18 cellular contexts compared by ENCODE assay signal in the genomic region with DNA sequence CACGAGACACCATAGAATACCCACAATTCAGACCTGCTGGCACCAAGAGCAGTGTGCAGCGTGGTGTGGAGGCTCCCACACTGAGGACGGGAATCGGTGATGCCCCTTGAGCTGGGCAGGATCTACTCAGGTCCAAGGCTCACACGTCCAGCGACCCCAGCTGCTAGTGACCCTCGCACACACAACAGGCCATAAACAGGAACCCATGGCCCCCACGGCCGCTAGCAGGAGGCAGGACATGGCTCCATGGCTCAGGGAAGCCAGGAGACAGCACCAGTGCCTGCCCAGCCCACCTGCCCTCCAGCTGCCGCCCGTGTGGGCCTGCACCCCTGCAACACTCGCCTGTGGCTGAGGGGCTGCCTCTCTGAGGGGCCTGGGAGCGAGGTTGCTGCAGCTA.
"Had no signal": no experiment of that assay in that cellular context is flagged by ENCODE, and none has a peak within 500 bp of the region (broad histone marks: within the 10 kb centered on the region; RNA-seq: fewer than 3 reads in every experiment).

No MANE protein-coding gene starts in this region.

- H3K4me3 ChIP-seq: cardiac muscle cell, dorsolateral prefrontal cortex, gastrocnemius medialis, right atrium auricular region, thoracic aorta had no signal

- H3K4me1 ChIP-seq: gastrocnemius medialis, right atrium auricular region had no signal

- ATAC-seq: gastrocnemius medialis; naive thymus-derived CD8-positive, alpha-beta T cell; T-cell had no signal

- DNase-seq: activated CD4-positive, alpha-beta T cell treated with anti-CD3 and anti-CD28 coated beads, Interleukin-2, amount 50 U/mL, for 1 hour; activated effector memory CD4-positive, alpha-beta T cell treated with Interleukin-2 at 50 U/mL for 16 hours; activated naive CD4-positive, alpha-beta T cell treated with anti-CD3 and anti-CD28 coated beads, Interleukin-2, amount 50 U/mL, for 16 hours; activated T-cell treated with anti-CD3 and anti-CD28 coated beads, Interleukin-2, amount 50 U/mL, for 1 hour; dorsolateral prefrontal cortex; gastrocnemius medialis; naive thymus-derived CD8-positive, alpha-beta T cell; nucleus accumbens; small intestine; stimulated activated CD4-positive, alpha-beta T cell treated with anti-CD3 and anti-CD28 coated beads, Interleukin-4, amount 100 ng/mL, for 24 hours; T-cell; T-helper 9 cell had no signal

- H3K36me3 Mint-ChIP-seq: naive thymus-derived CD8-positive, alpha-beta T cell; T-cell had no signal

- H3K9me3 ChIP-seq: gastrocnemius medialis, thoracic aorta had no signal

- H3K9me3 Mint-ChIP-seq: naive thymus-derived CD8-positive, alpha-beta T cell; stimulated activated naive CD8-positive, alpha-beta T cell treated with anti-CD3 and anti-CD28 coated beads, Interleukin-15, Interleukin-2, amounts not matched to agents 100 ng/mL and 50 ng/mL, for 24 hours; T-cell had no signal

- H3K4me1 Mint-ChIP-seq: T-cell had no signal

- H3K36me3 ChIP-seq: cardiac muscle cell, gastrocnemius medialis, right atrium auricular region, thoracic aorta had no signal

- H3K4me3 Mint-ChIP-seq: endodermal cell; naive thymus-derived CD8-positive, alpha-beta T cell; stimulated activated naive CD8-positive, alpha-beta T cell treated with anti-CD3 and anti-CD28 coated beads, Interleukin-15, Interleukin-2, amounts not matched to agents 100 ng/mL and 50 ng/mL, for 24 hours; T-cell had no signal

- H3K27ac ChIP-seq: cardiac muscle cell, dorsolateral prefrontal cortex, gastrocnemius medialis, right atrium auricular region, thoracic aorta had no signal

- FAIRE-seq: islet of Langerhans, small intestine had no signal
